13 cellular contexts compared by ENCODE assay signal in the genomic region with DNA sequence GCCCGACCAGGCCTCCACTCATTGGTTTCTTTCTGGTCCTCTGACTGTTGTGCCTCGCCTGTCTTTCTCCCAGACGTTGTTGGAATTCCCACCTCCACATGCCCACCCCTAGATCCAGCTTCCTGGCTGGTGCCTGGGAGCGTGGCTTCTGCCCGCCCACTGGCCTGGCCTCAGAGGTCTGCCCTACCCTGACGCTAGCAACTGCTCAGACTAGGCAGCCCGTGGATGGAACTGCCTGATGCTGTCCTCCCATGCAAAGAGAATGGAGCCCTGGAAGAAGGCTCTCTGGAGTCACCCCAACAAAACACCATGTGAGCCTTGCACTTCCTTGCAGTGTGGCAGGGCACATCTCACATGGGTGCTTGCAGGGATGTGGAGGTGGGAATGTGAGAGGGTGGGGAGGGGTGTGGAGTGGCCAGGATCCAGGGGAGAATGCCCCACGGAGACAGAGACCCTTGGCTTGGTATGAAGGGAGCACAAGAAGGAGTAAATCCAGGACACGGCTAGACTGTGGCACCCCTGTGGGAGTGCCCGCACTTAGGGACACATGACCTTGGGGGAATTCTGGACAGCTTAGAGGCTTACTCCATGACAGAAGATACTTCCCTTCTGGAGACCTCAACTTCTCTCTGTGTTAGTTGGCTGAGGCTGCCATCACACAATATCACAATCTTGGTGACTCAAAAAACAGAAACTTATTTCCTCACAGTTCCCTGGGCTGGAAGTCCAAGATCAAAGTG. TPM values are rescaled to one million over a fixed set of nuclear protein-coding genes. Genes with fewer than 3 reads are reported as not detected.
A peak's percentile ranks its signal among the peaks of the same experiment; 100 is the strongest.
DNase-seq lines count a peak whose midpoint lies in the region; ATAC-seq and TF ChIP-seq lines count a peak whose summit lies in the region.
"Had no signal": no experiment of that assay in that cellular context is flagged by ENCODE, and none has a peak within 500 bp of the region (broad histone marks: within the 10 kb centered on the region; RNA-seq: fewer than 3 reads in every experiment).

No MANE protein-coding gene starts in this region.

- TF ChIP-seq EP300 in upper lobe of left lung (IDR thresholded peaks at IDR 0.05) (peak in 1 of 4 donors; percentile 33), sigmoid colon (IDR thresholded peaks at IDR 0.05) (no peak)

- no peaks in the 10 kb centered on the region for H3K27me3 ChIP-seq in left ventricle myocardium inferior (ENCODE audit: low read depth)
- H3K27me3 ChIP-seq in lower lobe of right lung (ENCODE audit: low read depth) = no peaks in the 10 kb centered on the region
- H3K27me3 ChIP-seq in upper lobe of left lung = no peaks in the 10 kb centered on the region
- H3K27me3 ChIP-seq in sigmoid colon = peaks cover 0 to 2% (median 0%) of the 10 kb centered on the region in 3 donors

- WGBS in upper lobe of left lung, 2 donors = 74 to 79% methylated on average over 6 to 10 of the region's 10 CpGs
- 72 to 82% methylated on average over 10 of the region's 10 CpGs for WGBS in sigmoid colon, 2 donors

- H3K36me3 ChIP-seq in left ventricle myocardium inferior (no peaks in the 10 kb centered on the region), lower lobe of right lung (no peaks in the 10 kb centered on the region), upper lobe of left lung (no peaks in the 10 kb centered on the region), sigmoid colon (no peaks in the 10 kb centered on the region)
- H3K36me3 ChIP-seq: thoracic aorta had no signal

- intact Hi-C loops in Right ventricle myocardium inferior (cut with DNase I) (no loop called here), left ventricle myocardium inferior (cut with micrococcal nuclease) (no loop called here), lower lobe of right lung (cut with DNase I) (no loop called here), sigmoid colon (cut with DNase I) (no loop called here)

- TF ChIP-seq CTCF in left ventricle myocardium inferior (IDR thresholded peaks at IDR 0.05; ENCODE audit: borderline replicate concordance) (no peak), lower lobe of right lung (IDR thresholded peaks at IDR 0.05) (no peak), upper lobe of left lung (IDR thresholded peaks at IDR 0.05) (no peak), sigmoid colon (IDR thresholded peaks at IDR 0.05) (no peak)

- H3K4me3 ChIP-seq in left ventricle myocardium inferior = no peak overlapping the region
- no peak overlapping the region for H3K4me3 ChIP-seq in lower lobe of right lung
- H3K4me3 ChIP-seq in upper lobe of left lung = no peak overlapping the region
- no peak overlapping the region for H3K4me3 ChIP-seq in sigmoid colon
- H3K4me3 ChIP-seq: thoracic aorta had no signal

- no peak overlapping the region for H3K27ac ChIP-seq in left ventricle myocardium inferior (replicated peaks)
- peak overlapping the region; percentile 77 for H3K27ac ChIP-seq in lower lobe of right lung
- peak overlapping the region; percentile 57 to 83 (median 68) for H3K27ac ChIP-seq in upper lobe of left lung
- peak overlapping the region in 2 of 4 donors; percentile 20 to 39 for H3K27ac ChIP-seq in sigmoid colon

- DNase-seq in Right ventricle myocardium inferior (ENCODE audit: missing footprints) = no peak
- no peak for DNase-seq in left ventricle myocardium inferior
- peak; percentile 69 for DNase-seq in SKM-1 treated with dmso at 0.1 percent for 144 hours (lab: John Stamatoyannopoulos, UW; ENCODE audit: unreplicated experiment)
- no peak for DNase-seq in lower lobe of right lung
- peak in 1 of 2 donors; percentile 38 for DNase-seq in upper lobe of left lung
- DNase-seq in sigmoid colon = no peak
- no peak for DNase-seq in NK-92 treated with Interleukin-12 subunit alpha and Interleukin-12 subunit beta, amount 100 ng/mL, for 24 hours (lab: John Stamatoyannopoulos, UW)
- DNase-seq in NCI-H1436 (lab: John Stamatoyannopoulos, UW) = no peak
- DNase-seq: activated CD4-positive, alpha-beta T cell treated with anti-CD3 and anti-CD28 coated beads, Interleukin-2, amount 50 U/mL, for 4 hours; amniotic stem cell; NCI-H187 treated with DMSO at 0.1 percent for 48 hours; NCI-H510A treated with DMSO at 0.1 percent for 48 hours had no signal

- H3K4me1 ChIP-seq in left ventricle myocardium inferior = no peaks in the 10 kb centered on the region
- peaks cover 9% of the 10 kb centered on the region for H3K4me1 ChIP-seq in lower lobe of right lung
- peaks cover 0 to 11% (median 6%) of the 10 kb centered on the region in 4 donors for H3K4me1 ChIP-seq in upper lobe of left lung
- H3K4me1 ChIP-seq in sigmoid colon = no peaks in the 10 kb centered on the region

- ATAC-seq in Right ventricle myocardium inferior (peak; percentile 69), lower lobe of right lung (peak; percentile 75 to 82), upper lobe of left lung (ENCODE audit: low FRiP score in 2 of 2) (peak; percentile 23 to 73)

- TF ChIP-seq POLR2A in upper lobe of left lung (IDR thresholded peaks at IDR 0.05) (no peak), sigmoid colon (IDR thresholded peaks at IDR 0.05) (no peak)

- H3K9me3 ChIP-seq in left ventricle myocardium inferior (replicated peaks) (no peaks in the 10 kb centered on the region), lower lobe of right lung (no peaks in the 10 kb centered on the region), upper lobe of left lung (no peaks in the 10 kb centered on the region), sigmoid colon (no peaks in the 10 kb centered on the region)
- H3K9me3 ChIP-seq: thoracic aorta had no signal

RNA-seq across cellular contexts. Expression of a gene that starts 22.5 kb away (rescaled TPM):
- total RNA-seq in Right ventricle myocardium inferior = 39.6 TPM
- total RNA-seq in left ventricle myocardium inferior = 38.0 TPM
- total RNA-seq in lower lobe of right lung = 110 TPM
- total RNA-seq in upper lobe of left lung = 10 to 100 TPM; 35.7 to 88.0 (median 63.9) TPM
- 1 to 10 TPM; 2.8 to 8.3 (median 6.4) TPM for total RNA-seq in sigmoid colon
- 10 to 100 TPM in 2 of 3 donors, 1 to 10 TPM in 1; 8.4 to 29.0 (median 12.3) TPM for polyA plus RNA-seq in sigmoid colon
